Comparison of ENCODE assay signal across 2 cellular contexts in the genomic region with DNA sequence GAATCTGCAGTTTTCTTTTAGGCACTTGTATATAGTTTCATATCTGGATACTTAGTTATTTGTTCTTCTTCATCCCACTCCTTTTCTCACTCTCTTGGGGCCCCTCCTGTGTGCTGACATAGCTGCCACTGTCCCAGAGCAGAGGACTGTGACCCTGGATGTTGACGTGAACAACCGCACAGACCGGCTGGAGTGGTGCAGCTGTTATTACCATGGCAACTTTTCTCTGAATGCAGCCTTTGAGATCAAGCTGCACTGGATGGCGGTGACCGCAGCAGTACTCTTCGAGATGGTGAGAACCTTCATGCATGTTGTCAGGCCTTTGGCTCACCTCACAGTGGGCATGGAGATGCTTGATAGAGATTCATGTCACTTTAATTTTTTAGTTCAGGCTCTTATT.
TF ChIP-seq lines count a peak whose summit lies in the region.

No MANE protein-coding gene starts in this region.

TF ChIP-seq in K562, 482 proteins besides CTCF, POLR2A, EP300 and RAD21:
- TF ChIP-seq, protein P1, sequence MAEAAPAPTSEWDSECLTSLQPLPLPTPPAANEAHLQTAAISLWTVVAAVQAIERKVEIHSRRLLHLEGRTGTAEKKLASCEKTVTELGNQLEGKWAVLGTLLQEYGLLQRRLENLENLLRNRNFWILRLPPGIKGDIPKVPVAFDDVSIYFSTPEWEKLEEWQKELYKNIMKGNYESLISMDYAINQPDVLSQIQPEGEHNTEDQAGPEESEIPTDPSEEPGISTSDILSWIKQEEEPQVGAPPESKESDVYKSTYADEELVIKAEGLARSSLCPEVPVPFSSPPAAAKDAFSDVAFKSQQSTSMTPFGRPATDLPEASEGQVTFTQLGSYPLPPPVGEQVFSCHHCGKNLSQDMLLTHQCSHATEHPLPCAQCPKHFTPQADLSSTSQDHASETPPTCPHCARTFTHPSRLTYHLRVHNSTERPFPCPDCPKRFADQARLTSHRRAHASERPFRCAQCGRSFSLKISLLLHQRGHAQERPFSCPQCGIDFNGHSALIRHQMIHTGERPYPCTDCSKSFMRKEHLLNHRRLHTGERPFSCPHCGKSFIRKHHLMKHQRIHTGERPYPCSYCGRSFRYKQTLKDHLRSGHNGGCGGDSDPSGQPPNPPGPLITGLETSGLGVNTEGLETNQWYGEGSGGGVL (CRISPR knock-in tag; IDR thresholded peaks at IDR 0.05) = no peak
- no peak for TF ChIP-seq PTTG1 (tag; IDR thresholded peaks at IDR 0.05; ENCODE audit: low read depth)
- TF ChIP-seq PTRF (tag; IDR thresholded peaks at IDR 0.05) = no peak
- TF ChIP-seq SMAD4 (CRISPR knock-in tag; conservative IDR thresholded peaks at IDR 0.05) = no peak
- no peak for TF ChIP-seq RHOXF2B (CRISPR knock-in tag; conservative IDR thresholded peaks at IDR 0.05)
- TF ChIP-seq PPARD (CRISPR knock-in tag; IDR thresholded peaks at IDR 0.05) = no peak
- TF ChIP-seq KLF13 (tag; IDR thresholded peaks at IDR 0.05; ENCODE audit: borderline replicate concordance, low read depth) = no peak
- no peak for TF ChIP-seq ZNF384 (IDR thresholded peaks at IDR 0.05; ENCODE audit: low read depth, low read length)
- no peak for TF ChIP-seq ZZZ3 (IDR thresholded peaks at IDR 0.05)
- TF ChIP-seq ZNF3 (CRISPR knock-in tag; IDR thresholded peaks at IDR 0.05) = no peak
- TF ChIP-seq RB1 (IDR thresholded peaks at IDR 0.05; ENCODE audit: low read depth) = no peak
- no peak for TF ChIP-seq DPF2 (IDR thresholded peaks at IDR 0.05)
- no peak for TF ChIP-seq L3MBTL2 (IDR thresholded peaks at IDR 0.05)
- TF ChIP-seq ZNF311 (CRISPR knock-in tag; IDR thresholded peaks at IDR 0.05) = no peak

TF ChIP-seq in HepG2, 621 proteins besides CTCF, POLR2A, EP300 and RAD21 (continues in another document):
- TF ChIP-seq ZNF580 (CRISPR knock-in tag; IDR thresholded peaks at IDR 0.05; ENCODE audit: borderline replicate concordance, low read depth) = no peak
- peak; percentile 46; the same call in 1 of the 2 replicates for TF ChIP-seq RFX1 (IDR thresholded peaks at IDR 0.05)
- TF ChIP-seq HMGXB4 (CRISPR knock-in tag; IDR thresholded peaks at IDR 0.05; ENCODE audit: borderline replicate concordance in 1 of 2, low read depth in 1 of 2) = no peak
- TF ChIP-seq SNAPC4 (CRISPR knock-in tag; IDR thresholded peaks at IDR 0.05) = no peak
- TF ChIP-seq TAF15 (IDR thresholded peaks at IDR 0.05; ENCODE audit: low read depth, low read length, poor library complexity, severe bottlenecking) = no peak
- no peak for TF ChIP-seq ZNF281 (CRISPR knock-in tag; IDR thresholded peaks at IDR 0.05; ENCODE audit: borderline replicate concordance)
- TF ChIP-seq, protein P2, sequence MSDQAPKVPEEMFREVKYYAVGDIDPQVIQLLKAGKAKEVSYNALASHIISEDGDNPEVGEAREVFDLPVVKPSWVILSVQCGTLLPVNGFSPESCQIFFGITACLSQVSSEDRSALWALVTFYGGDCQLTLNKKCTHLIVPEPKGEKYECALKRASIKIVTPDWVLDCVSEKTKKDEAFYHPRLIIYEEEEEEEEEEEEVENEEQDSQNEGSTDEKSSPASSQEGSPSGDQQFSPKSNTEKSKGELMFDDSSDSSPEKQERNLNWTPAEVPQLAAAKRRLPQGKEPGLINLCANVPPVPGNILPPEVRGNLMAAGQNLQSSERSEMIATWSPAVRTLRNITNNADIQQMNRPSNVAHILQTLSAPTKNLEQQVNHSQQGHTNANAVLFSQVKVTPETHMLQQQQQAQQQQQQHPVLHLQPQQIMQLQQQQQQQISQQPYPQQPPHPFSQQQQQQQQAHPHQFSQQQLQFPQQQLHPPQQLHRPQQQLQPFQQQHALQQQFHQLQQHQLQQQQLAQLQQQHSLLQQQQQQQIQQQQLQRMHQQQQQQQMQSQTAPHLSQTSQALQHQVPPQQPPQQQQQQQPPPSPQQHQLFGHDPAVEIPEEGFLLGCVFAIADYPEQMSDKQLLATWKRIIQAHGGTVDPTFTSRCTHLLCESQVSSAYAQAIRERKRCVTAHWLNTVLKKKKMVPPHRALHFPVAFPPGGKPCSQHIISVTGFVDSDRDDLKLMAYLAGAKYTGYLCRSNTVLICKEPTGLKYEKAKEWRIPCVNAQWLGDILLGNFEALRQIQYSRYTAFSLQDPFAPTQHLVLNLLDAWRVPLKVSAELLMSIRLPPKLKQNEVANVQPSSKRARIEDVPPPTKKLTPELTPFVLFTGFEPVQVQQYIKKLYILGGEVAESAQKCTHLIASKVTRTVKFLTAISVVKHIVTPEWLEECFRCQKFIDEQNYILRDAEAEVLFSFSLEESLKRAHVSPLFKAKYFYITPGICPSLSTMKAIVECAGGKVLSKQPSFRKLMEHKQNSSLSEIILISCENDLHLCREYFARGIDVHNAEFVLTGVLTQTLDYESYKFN (CRISPR knock-in tag; conservative IDR thresholded peaks at IDR 0.05) = 0 out of 2 replicates have a peak, but pooled peaks have one; percentile 21
- TF ChIP-seq IKZF5 (CRISPR knock-in tag; IDR thresholded peaks at IDR 0.05) = peak; percentile 85; the same call in 1 of the 2 replicates
- no peak for TF ChIP-seq MNT (IDR thresholded peaks at IDR 0.05)
- no peak for TF ChIP-seq SRSF1 (optimal IDR thresholded peaks at IDR 0.05; ENCODE audit: low read depth, low read length)
- TF ChIP-seq HHEX (CRISPR knock-in tag; IDR thresholded peaks at IDR 0.05) = no peak
- no peak for TF ChIP-seq MATR3 (CRISPR knock-in tag; IDR thresholded peaks at IDR 0.05)
- TF ChIP-seq, protein P3, sequence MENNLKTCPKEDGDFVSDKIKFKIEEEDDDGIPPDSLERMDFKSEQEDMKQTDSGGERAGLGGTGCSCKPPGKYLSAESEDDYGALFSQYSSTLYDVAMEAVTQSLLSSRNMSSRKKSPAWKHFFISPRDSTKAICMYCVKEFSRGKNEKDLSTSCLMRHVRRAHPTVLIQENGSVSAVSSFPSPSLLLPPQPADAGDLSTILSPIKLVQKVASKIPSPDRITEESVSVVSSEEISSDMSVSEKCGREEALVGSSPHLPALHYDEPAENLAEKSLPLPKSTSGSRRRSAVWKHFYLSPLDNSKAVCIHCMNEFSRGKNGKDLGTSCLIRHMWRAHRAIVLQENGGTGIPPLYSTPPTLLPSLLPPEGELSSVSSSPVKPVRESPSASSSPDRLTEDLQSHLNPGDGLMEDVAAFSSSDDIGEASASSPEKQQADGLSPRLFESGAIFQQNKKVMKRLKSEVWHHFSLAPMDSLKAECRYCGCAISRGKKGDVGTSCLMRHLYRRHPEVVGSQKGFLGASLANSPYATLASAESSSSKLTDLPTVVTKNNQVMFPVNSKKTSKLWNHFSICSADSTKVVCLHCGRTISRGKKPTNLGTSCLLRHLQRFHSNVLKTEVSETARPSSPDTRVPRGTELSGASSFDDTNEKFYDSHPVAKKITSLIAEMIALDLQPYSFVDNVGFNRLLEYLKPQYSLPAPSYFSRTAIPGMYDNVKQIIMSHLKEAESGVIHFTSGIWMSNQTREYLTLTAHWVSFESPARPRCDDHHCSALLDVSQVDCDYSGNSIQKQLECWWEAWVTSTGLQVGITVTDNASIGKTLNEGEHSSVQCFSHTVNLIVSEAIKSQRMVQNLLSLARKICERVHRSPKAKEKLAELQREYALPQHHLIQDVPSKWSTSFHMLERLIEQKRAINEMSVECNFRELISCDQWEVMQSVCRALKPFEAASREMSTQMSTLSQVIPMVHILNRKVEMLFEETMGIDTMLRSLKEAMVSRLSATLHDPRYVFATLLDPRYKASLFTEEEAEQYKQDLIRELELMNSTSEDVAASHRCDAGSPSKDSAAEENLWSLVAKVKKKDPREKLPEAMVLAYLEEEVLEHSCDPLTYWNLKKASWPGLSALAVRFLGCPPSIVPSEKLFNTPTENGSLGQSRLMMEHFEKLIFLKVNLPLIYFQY (CRISPR knock-in tag; IDR thresholded peaks at IDR 0.05; ENCODE audit: borderline replicate concordance) = no peak
- no peak for TF ChIP-seq MAFF (IDR thresholded peaks at IDR 0.05; ENCODE audit: low read depth, low read length)
- TF ChIP-seq ZBTB38 (CRISPR knock-in tag; IDR thresholded peaks at IDR 0.05) = peak; percentile 63; the same call in 1 of the 2 replicates
